Comparison of ENCODE assay signal across 16 cellular contexts in genomic region chr15:85760531-85761371, GRCh38. TPM values are rescaled to one million over a fixed set of nuclear protein-coding genes. Genes with fewer than 3 reads are reported as not detected.
DNase-seq lines count a peak whose midpoint lies in the region; ATAC-seq, FAIRE-seq and TF ChIP-seq lines count a peak whose summit lies in the region.
"Had no signal": no experiment of that assay in that cellular context is flagged by ENCODE, and none has a peak within 500 bp of the region (broad histone marks: within the 10 kb centered on the region; RNA-seq: fewer than 3 reads in every experiment).

No MANE protein-coding gene starts in this region.

- FAIRE-seq in kidney (lab: Jason Lieb, UNC), result no peak

- H4K20me1 ChIP-seq in Karpas-422 (ENCODE audit: insufficient read depth, low read depth, low read length), result no peaks in the 10 kb centered on the region

- peaks cover 13% of the 10 kb centered on the region for H3K4me1 ChIP-seq in BE2C
- peaks cover 24 to 28% of the 10 kb centered on the region in 2 donors for H3K4me1 ChIP-seq in kidney (ENCODE audit: control insufficient read depth in 1 of 2, insufficient read depth in 1 of 2, low read depth in 1 of 2, low read length in 2 of 2)
- no peaks in the 10 kb centered on the region for H3K4me1 ChIP-seq in Karpas-422 (ENCODE audit: low read length)
- H3K4me1 ChIP-seq: prostate gland, SJSA1, uterus had no signal

- no peak for ATAC-seq in HG03432 (IDR thresholded peaks at IDR 0.05; ENCODE audit: unreplicated experiment)
- ATAC-seq: naive thymus-derived CD4-positive, alpha-beta T cell had no signal

- no peaks in the 10 kb centered on the region for H3K79me2 ChIP-seq in Karpas-422 (ENCODE audit: low read length)

- intact Hi-C loops in kidney (cut with DNase I), result no loop called here

- H3K9ac ChIP-seq in kidney (ENCODE audit: low read length in 2 of 2), result no peak overlapping the region
- no peak overlapping the region for H3K9ac ChIP-seq in Karpas-422 (ENCODE audit: low read length)

- H3K27ac ChIP-seq in WERI-Rb-1, result no peak overlapping the region
- no peak overlapping the region for H3K27ac ChIP-seq in kidney (ENCODE audit: low read depth in 2 of 2, low read length in 2 of 2)
- no peak overlapping the region for H3K27ac ChIP-seq in Karpas-422 (ENCODE audit: low read length)
- H3K27ac ChIP-seq: prostate gland, SJSA1, uterus had no signal

- no peak overlapping the region for H2AFZ ChIP-seq in Karpas-422 (ENCODE audit: low read length)

- DNase-seq in BE2C, result no peak
- peak; percentile 59 for DNase-seq in H7
- DNase-seq in WERI-Rb-1, result no peak
- DNase-seq in kidney, result peak; percentile 66
- no peak for DNase-seq in NCI-H524 (lab: John Stamatoyannopoulos, UW)
- no peak for DNase-seq in NOMO-1 treated with DMSO at 0.1 percent for 48 hours (lab: John Stamatoyannopoulos, UW; ENCODE audit: unreplicated experiment)
- no peak for DNase-seq in Karpas-422
- DNase-seq: activated CD4-positive, alpha-beta T cell treated with anti-CD3 and anti-CD28 coated beads, Interleukin-2, amount 10 ng/mL, durations not matched to agents 7 days and 5 days; activated naive CD4-positive, alpha-beta T cell treated with anti-CD3 and anti-CD28 coated beads, Interleukin-2, amount 50 U/mL, for 16 hours; naive thymus-derived CD4-positive, alpha-beta T cell; NCI-H2171 treated with DMSO at 0.1 percent for 48 hours; stomach; uterus had no signal

- H3K9me2 ChIP-seq in Karpas-422 (replicated peaks; ENCODE audit: insufficient read depth, low read length), result no peaks in the 10 kb centered on the region

- no peak overlapping the region for H3K4me2 ChIP-seq in Karpas-422 (ENCODE audit: low read depth, low read length, poor library complexity, severe bottlenecking)

- H3K36me3 ChIP-seq in BE2C (no peaks in the 10 kb centered on the region), H7 (replicated peaks; ENCODE audit: control insufficient read depth, insufficient read depth, low read length) (peaks cover 4% of the 10 kb centered on the region), WERI-Rb-1 (no peaks in the 10 kb centered on the region; the same call in none of the 2 replicates), kidney (ENCODE audit: control insufficient read depth in 1 of 2, insufficient read depth in 2 of 2, low read length in 2 of 2) (peaks cover 0 to 4% of the 10 kb centered on the region in 2 donors), Karpas-422 (ENCODE audit: insufficient read depth, low read length) (no peaks in the 10 kb centered on the region)
- H3K36me3 ChIP-seq: prostate gland, SJSA1, uterus had no signal

- no peaks in the 10 kb centered on the region for H3K27me3 ChIP-seq in BE2C
- H3K27me3 ChIP-seq in H7 (ENCODE audit: control insufficient read depth, insufficient read depth, low read length), result no peaks in the 10 kb centered on the region
- H3K27me3 ChIP-seq in WERI-Rb-1 (ENCODE audit: insufficient read depth, low read depth, severe bottlenecking), result no peaks in the 10 kb centered on the region
- no peaks in the 10 kb centered on the region for H3K27me3 ChIP-seq in Karpas-422 (ENCODE audit: low read length)
- H3K27me3 ChIP-seq: SJSA1, stomach, uterus had no signal

- H3K9me3 ChIP-seq in BE2C (no peaks in the 10 kb centered on the region), WERI-Rb-1 (ENCODE audit: severe bottlenecking) (no peaks in the 10 kb centered on the region), kidney (ENCODE audit: control insufficient read depth in 1 of 2, low read length in 2 of 2) (no peaks in the 10 kb centered on the region), Karpas-422 (ENCODE audit: low read length) (no peaks in the 10 kb centered on the region)
- H3K9me3 ChIP-seq: prostate gland, SJSA1, stomach, uterus had no signal

- peak; percentile 34; the same call in 1 of the 2 replicates for TF ChIP-seq CTCF in BE2C (IDR thresholded peaks at IDR 0.05; ENCODE audit: low read depth, low read length)
- TF ChIP-seq CTCF in WERI-Rb-1 (IDR thresholded peaks at IDR 0.05; ENCODE audit: low read depth, low read length), result peak; percentile 47
- TF ChIP-seq CTCF in kidney (IDR thresholded peaks at IDR 0.05; ENCODE audit: borderline replicate concordance, extremely low read depth, insufficient read depth), result no peak

- H3K4me3 ChIP-seq in BE2C (ENCODE audit: low read depth, low read length) (no peak overlapping the region), H7 (ENCODE audit: insufficient read depth, low read depth, low read length) (no peak overlapping the region), WERI-Rb-1 (ENCODE audit: low read depth, low read length) (no peak overlapping the region), kidney (ENCODE audit: low read length in 2 of 2) (no peak overlapping the region), Karpas-422 (ENCODE audit: low read length) (no peak overlapping the region)
- H3K4me3 ChIP-seq: prostate gland, SJSA1, stomach, uterus had no signal

RNA-seq across cellular contexts. Expression of gene KLHL25, which starts 34.0 kb away (rescaled TPM):
- polyA plus RNA-seq in BE2C (2012; ENCODE audit: insufficient read depth, insufficient read length, low read depth), result 9.0 TPM
- 15.8 and 20.8 TPM in 2 replicates for total RNA-seq in H7 (2014; rRNA removed; shearing (Covaris generic))
- total RNA-seq in kidney, result 8.4 TPM
- polyA plus RNA-seq in kidney (ENCODE audit: insufficient read depth, low read depth, low replicate concordance), result 5.3 TPM
- total RNA-seq in Karpas-422 (2014; rRNA removed; shearing (Covaris generic); ENCODE audit: low replicate concordance), result 1.5 and 3.3 TPM in 2 replicates

Comparison
In these comparisons a context has a peak if more than half of its experiments do, and no peak if none do; other contexts are left out.
1. DNase-seq: peak in H7 (single experiment) and kidney (single experiment); none in BE2C (single experiment), WERI-Rb-1 (single experiment), NCI-H524 (0 of 2), NOMO-1 treated with DMSO at 0.1 percent for 48 hours (single experiment) and Karpas-422 (single experiment).